Comparison of ENCODE assay signal across 14 cellular contexts in genomic region chr13:113869263-113869662, GRCh38.
"Had no signal": no experiment of that assay in that cellular context is flagged by ENCODE, and none has a peak within 500 bp of the region (broad histone marks: within the 10 kb centered on the region; RNA-seq: fewer than 3 reads in every experiment).

No MANE protein-coding gene starts in this region.

- DNase-seq: dermis blood vessel endothelial cell; effector memory CD8-positive, alpha-beta T cell; foreskin fibroblast; gastrocnemius medialis; naive B cell; right cardiac atrium; sigmoid colon; stimulated activated CD4-positive, alpha-beta T cell treated with anti-CD3 and anti-CD28 coated beads, Interleukin-4, amount 100 ng/mL, for 24 hours; stimulated activated naive CD8-positive, alpha-beta T cell treated with anti-CD3 and anti-CD28 coated beads, Interleukin-15, Interleukin-2, amounts not matched to agents 100 U/mL and 50 U/mL, for 24 hours; substantia nigra; testis; tibial artery had no signal

- ATAC-seq: effector memory CD8-positive, alpha-beta T cell; gastrocnemius medialis; natural killer cell treated with Interleukin-12 subunit alpha and Interleukin-12 subunit beta and Interleukin-15 and Interleukin-18, amount 100 ng/mL, for 72 hours; right cardiac atrium; stimulated activated effector memory CD8-positive, alpha-beta T cell treated with anti-CD3 and anti-CD28 coated beads, Interleukin-12 subunit alpha, Interleukin-12 subunit beta, amount 100 ng/mL, for 72 hours; stimulated activated naive CD8-positive, alpha-beta T cell treated with anti-CD3 and anti-CD28 coated beads, Interleukin-15, Interleukin-2, amounts not matched to agents 100 U/mL and 50 U/mL, for 24 hours had no signal
